In the genomic region with DNA sequence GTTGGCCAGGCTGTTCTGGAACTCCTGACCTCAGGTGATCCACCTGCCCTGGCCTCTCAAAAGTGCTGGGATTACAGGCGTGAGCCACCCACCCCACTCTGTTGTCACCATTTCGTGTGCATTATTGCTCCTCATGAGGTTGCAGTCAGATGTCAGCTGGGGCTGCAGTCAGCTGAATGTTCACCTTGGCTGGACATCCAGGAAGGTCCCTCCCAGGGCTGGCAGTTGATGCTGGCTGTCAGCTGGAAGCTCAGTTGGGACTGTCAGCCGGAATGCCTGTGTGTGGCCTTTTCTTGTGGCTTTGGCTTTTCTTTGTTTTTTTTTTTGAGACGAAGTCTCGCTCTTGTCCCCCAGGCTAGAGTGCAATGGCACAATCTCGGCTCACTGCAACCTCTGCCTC, we compare ENCODE assay signal across 19 cellular contexts. TPM values are rescaled to one million over a fixed set of nuclear protein-coding genes. Genes with fewer than 3 reads are reported as not detected.
DNase-seq lines count a peak whose midpoint lies in the region; ATAC-seq and TF ChIP-seq lines count a peak whose summit lies in the region.
"Had no signal": no experiment of that assay in that cellular context is flagged by ENCODE, and none has a peak within 500 bp of the region (broad histone marks: within the 10 kb centered on the region; RNA-seq: fewer than 3 reads in every experiment).

No MANE protein-coding gene starts in this region.

- no peak for TF ChIP-seq CTCF in chondrocyte (IDR thresholded peaks at IDR 0.05)
- TF ChIP-seq CTCF in gastrocnemius medialis (IDR thresholded peaks at IDR 0.05 in 4 of 5, conservative IDR thresholded peaks at IDR 0.05 in 1 of 5) = no peak

- no peaks in the 10 kb centered on the region for H3K36me3 Mint-ChIP-seq in chondrocyte (ENCODE audit: low read depth)

- H3K4me1 Mint-ChIP-seq in chondrocyte (ENCODE audit: low read depth) = peaks cover 22% of the 10 kb centered on the region

- no peak overlapping the region for H3K4me3 ChIP-seq in gastrocnemius medialis
- H3K4me3 ChIP-seq: A549, GM23338 had no signal

- peaks cover 0 to 20% of the 10 kb centered on the region in 2 donors for H3K36me3 ChIP-seq in gastrocnemius medialis

- intact Hi-C loops in Right ventricle myocardium superior (cut with DNase I) = no loop called here
- intact Hi-C loops in cardiac septum (cut with DNase I) = no loop called here
- intact Hi-C loops in gastrocnemius medialis (cut with DNase I; ENCODE audit: low total_unique reads) = no loop called here

- H3K4me1 ChIP-seq in gastrocnemius medialis = peaks cover 14 to 17% of the 10 kb centered on the region in 2 donors
- H3K4me1 ChIP-seq: Caco-2 had no signal

- in situ Hi-C loops in G401 (cut with HindIII; ENCODE audit: low sequenced_read_pairs) (no loop called here), gastrocnemius medialis (cut with MboI; ENCODE audit: low sequenced_read_pairs in 4 of 4) (loop anchor here in 1 of 4 donors (25.0 kb wide), 1 partner anchor 220 kb away; no protein-coding TSS in a partner anchor)

- peak overlapping the region in 2 of 4 donors; percentile 61 to 67 for H3K27ac ChIP-seq in gastrocnemius medialis
- H3K27ac ChIP-seq: 22Rv1, A549, C4-2B, HL-60 had no signal

- peak; percentile 73 for ATAC-seq in Right ventricle myocardium superior (ENCODE audit: poor library complexity)
- ATAC-seq in gastrocnemius medialis = peak; percentile 42 to 78
- ATAC-seq in HG02840 (IDR thresholded peaks at IDR 0.05; ENCODE audit: low FRiP score, unreplicated experiment) = no peak
- ATAC-seq: A549, GM23338 had no signal

- peak overlapping the region; percentile 32 for H3K27ac Mint-ChIP-seq in chondrocyte (ENCODE audit: unreplicated experiment)
- H3K27ac Mint-ChIP-seq: CD4-positive, alpha-beta T cell; GM23338 had no signal

- H3K27me3 ChIP-seq in gastrocnemius medialis = no peaks in the 10 kb centered on the region

- no peaks in the 10 kb centered on the region for H3K27me3 Mint-ChIP-seq in chondrocyte (ENCODE audit: low read depth)
- H3K27me3 Mint-ChIP-seq: CD4-positive, alpha-beta T cell had no signal

- no peaks in the 10 kb centered on the region for H3K9me3 Mint-ChIP-seq in chondrocyte (ENCODE audit: low read depth)
- H3K9me3 Mint-ChIP-seq: CD4-positive, alpha-beta T cell; GM23338 had no signal

- TF ChIP-seq POLR2A in gastrocnemius medialis (IDR thresholded peaks at IDR 0.05) = no peak

- H3K9me3 ChIP-seq in gastrocnemius medialis = no peaks in the 10 kb centered on the region
- H3K9me3 ChIP-seq: A549, Caco-2 had no signal

- DNase-seq in Right ventricle myocardium superior = no peak
- DNase-seq in cardiac septum (ENCODE audit: low spot score) = no peak
- DNase-seq in G401 (ENCODE audit: low spot score) = peak; percentile 80
- DNase-seq in chondrocyte (ENCODE audit: low spot score) = no peak
- DNase-seq in gastrocnemius medialis = peak; percentile 41 to 78
- no peak for DNase-seq in NCI-H748 treated with DMSO at 0.1 percent for 48 hours (lab: John Stamatoyannopoulos, UW)
- DNase-seq: AML-193; Caco-2; CD4-positive, alpha-beta T cell; DMS153; DMS79; GF-D8; HCEC 1CT had no signal

- no peak overlapping the region for H3K4me3 Mint-ChIP-seq in chondrocyte (ENCODE audit: unreplicated experiment)
- H3K4me3 Mint-ChIP-seq: CD4-positive, alpha-beta T cell; GM23338 had no signal

RNA-seq across cellular contexts. Expression of a gene that starts 6.6 kb away (rescaled TPM):
- 34.3 TPM for total RNA-seq in Right ventricle myocardium superior
- total RNA-seq in cardiac septum = 45.8 TPM
- 27.5 and 41.5 TPM in 2 replicates for total RNA-seq in G401 (2014; rRNA removed; shearing (Covaris generic))
- 48.1 to 54.4 TPM (median 49.5 TPM) in 3 replicates for total RNA-seq in chondrocyte
- 10 to 100 TPM in 3 of 4 donors, 1 to 10 TPM in 1; 7.3 to 12.3 (median 10.3) TPM for total RNA-seq in gastrocnemius medialis

RNA-seq across cellular contexts. Expression of a gene that starts 18.9 kb away (rescaled TPM):
- 0.11 TPM for total RNA-seq in Right ventricle myocardium superior
- 0.24 TPM for total RNA-seq in cardiac septum
- not detected in 2 replicates for total RNA-seq in G401 (2014; rRNA removed; shearing (Covaris generic))
- total RNA-seq in chondrocyte = 0.32 to 0.36 TPM in 2 of 3 replicates, not detected in the other
- total RNA-seq in gastrocnemius medialis = under 1 TPM in 1 of 4 donors, not detected in 3; 0.87 TPM
- total RNA-seq: CD4-positive, alpha-beta T cell had no signal

RNA-seq across cellular contexts. Expression of a gene that starts 29.6 kb away (rescaled TPM):
- 4.3 TPM for total RNA-seq in Right ventricle myocardium superior
- 4.0 TPM for total RNA-seq in cardiac septum
- 151 and 170 TPM in 2 replicates for total RNA-seq in G401 (2014; rRNA removed; shearing (Covaris generic))
- total RNA-seq in chondrocyte = 15.2 to 32.9 TPM (median 31.1 TPM) in 3 replicates
- 10 to 100 TPM in 1 of 4 donors, 1 to 10 TPM in 3; 1.7 to 30.7 (median 5.1) TPM for total RNA-seq in gastrocnemius medialis

RNA-seq across cellular contexts. Expression of a gene that starts 30.1 kb away (rescaled TPM):
- not detected for total RNA-seq in Right ventricle myocardium superior
- 0.16 TPM for total RNA-seq in cardiac septum
- total RNA-seq in G401 (2014; rRNA removed; shearing (Covaris generic)) = 1.8 and 2.1 TPM in 2 replicates
- total RNA-seq in chondrocyte = 0.24 to 1.7 TPM (median 0.82 TPM) in 3 replicates
- not detected for total RNA-seq in gastrocnemius medialis

RNA-seq across cellular contexts. Expression of a gene that starts 58.0 kb away (rescaled TPM):
- total RNA-seq in Right ventricle myocardium superior = 1.1 TPM
- total RNA-seq in cardiac septum = 0.67 TPM
- 3.9 TPM in 1 of 2 replicates, not detected in the other for total RNA-seq in G401 (2014; rRNA removed; shearing (Covaris generic))
- 0.89 TPM in 1 of 3 replicates, not detected in the others for total RNA-seq in chondrocyte
- not detected for total RNA-seq in gastrocnemius medialis
- total RNA-seq: CD4-positive, alpha-beta T cell had no signal

Comparison
In these comparisons a context has a peak if more than half of its experiments do, and no peak if none do; other contexts are left out.
1. DNase-seq: peak in G401 (single experiment) and gastrocnemius medialis (2 of 2); none in Right ventricle myocardium superior (single experiment), cardiac septum (single experiment), chondrocyte (single experiment) and NCI-H748 treated with DMSO at 0.1 percent for 48 hours (single experiment).